Comparison of ENCODE assay signal across 16 cellular contexts in genomic region chr9:103078581-103078980, GRCh38.
DNase-seq lines count a peak whose midpoint lies in the region; ATAC-seq and TF ChIP-seq lines count a peak whose summit lies in the region.
"Had no signal": no experiment of that assay in that cellular context is flagged by ENCODE, and none has a peak within 500 bp of the region (broad histone marks: within the 10 kb centered on the region; RNA-seq: fewer than 3 reads in every experiment).

No MANE protein-coding gene starts in this region.

- no peak for ATAC-seq in right cardiac atrium
- ATAC-seq: CD8-positive, alpha-beta T cell; GM23338 had no signal

- intact Hi-C loops in OCI-LY7 (cut with micrococcal nuclease; ENCODE audit: unreplicated experiment) (no loop called here), right cardiac atrium (cut with DNase I) (no loop called here)

- 60% methylated on average over 1 of the region's 1 CpG; no CpG with 5 or more reads in 1 of the 2 experiments for WGBS in endodermal cell (ENCODE audit: insufficient coverage in 1 of 2, insufficient read length in 1 of 2), 2 experiments
- WGBS in right cardiac atrium, result 38% methylated on average over 1 of the region's 1 CpG

- no peak overlapping the region for H3K4me3 Mint-ChIP-seq in endodermal cell
- H3K4me3 Mint-ChIP-seq: B cell; CD14-positive monocyte; CD8-positive, alpha-beta T cell; GM23338 had no signal

- no peaks in the 10 kb centered on the region for H3K79me2 ChIP-seq in OCI-LY7 (ENCODE audit: insufficient read depth, low read depth, low read length)

- no peaks in the 10 kb centered on the region for H3K4me1 Mint-ChIP-seq in endodermal cell
- H3K4me1 Mint-ChIP-seq: B cell, CD14-positive monocyte, GM23338 had no signal

- no peaks in the 10 kb centered on the region for H3K9me3 ChIP-seq in OCI-LY7 (ENCODE audit: low read length)
- peaks cover 18% of the 10 kb centered on the region for H3K9me3 ChIP-seq in endodermal cell (ENCODE audit: control insufficient read depth, low read length)
- no peaks in the 10 kb centered on the region for H3K9me3 ChIP-seq in right cardiac atrium (ENCODE audit: control insufficient read depth, low read length)
- H3K9me3 ChIP-seq: Caco-2 had no signal

- no peaks in the 10 kb centered on the region for H3K36me3 Mint-ChIP-seq in endodermal cell (ENCODE audit: low read depth)
- H3K36me3 Mint-ChIP-seq: CD14-positive monocyte; CD8-positive, alpha-beta T cell had no signal

- H3K4me3 ChIP-seq in OCI-LY7 (ENCODE audit: low read depth, low read length, poor library complexity, severe bottlenecking), result no peak overlapping the region
- H3K4me3 ChIP-seq in endodermal cell (ENCODE audit: low read length), result no peak overlapping the region
- no peak overlapping the region for H3K4me3 ChIP-seq in right cardiac atrium (ENCODE audit: low read length)
- H3K4me3 ChIP-seq: GM23338 had no signal

- no TSS peak for BruUV-seq in OCI-LY7 (replicated peaks; lab: Mats Ljungman, UMichigan)

- H3K9me2 ChIP-seq in OCI-LY7 (ENCODE audit: insufficient read depth, low read length), result no peaks in the 10 kb centered on the region

- POLR2A ChIA-PET in OCI-LY7 (lab: Charles Lee), result no interaction called here

- TF ChIP-seq CTCF in 22Rv1 (IDR thresholded peaks at IDR 0.05), result 0 out of 2 replicates have a peak, but pooled peaks have one; percentile 11
- TF ChIP-seq CTCF in OCI-LY7 (conservative IDR thresholded peaks at IDR 0.05; ENCODE audit: low read length), result peak; percentile 33; the same call in 1 of the 2 replicates
- peak; percentile 21 for TF ChIP-seq CTCF in endodermal cell (conservative IDR thresholded peaks at IDR 0.05)

- CTCF ChIA-PET in OCI-LY7 (lab: Charles Lee; ENCODE audit: unreplicated experiment), result no interaction called here

- H3K27me3 ChIP-seq in endodermal cell (ENCODE audit: control insufficient read depth, insufficient read depth, low read length, poor library complexity, severe bottlenecking) (no peaks in the 10 kb centered on the region), right cardiac atrium (ENCODE audit: control insufficient read depth, insufficient read depth) (no peaks in the 10 kb centered on the region)

- peaks cover 9% of the 10 kb centered on the region for H3K9me3 Mint-ChIP-seq in endodermal cell

- no peak overlapping the region for H2AFZ ChIP-seq in OCI-LY7 (ENCODE audit: low read length)
- H2AFZ ChIP-seq: GM23338 had no signal

- H3K4me1 ChIP-seq in OCI-LY7 (ENCODE audit: insufficient read depth, low read length, poor library complexity, severe bottlenecking) (no peaks in the 10 kb centered on the region), endodermal cell (ENCODE audit: control insufficient read depth, insufficient read depth, low read length) (no peaks in the 10 kb centered on the region), right cardiac atrium (ENCODE audit: control insufficient read depth, insufficient read depth, low read length) (no peaks in the 10 kb centered on the region)
- H3K4me1 ChIP-seq: Caco-2 had no signal

- no peak overlapping the region for H3K27ac Mint-ChIP-seq in endodermal cell
- H3K27ac Mint-ChIP-seq: B cell; CD14-positive monocyte; CD8-positive, alpha-beta T cell; GM23338 had no signal

- DNase-seq in HPDE6-E6E7 (ENCODE audit: extremely low spot score) (peak; percentile 1), OCI-LY7 (ENCODE audit: low spot score) (no peak), endodermal cell (no peak), COLO829 (ENCODE audit: low spot score) (no peak), right cardiac atrium (no peak)
- no peak for DNase-seq in activated naive CD4-positive, alpha-beta T cell treated with anti-CD3 and anti-CD28 coated beads, Interleukin-2, amount 50 U/mL, for 16 hours
- DNase-seq: Caco-2; CD8-positive, alpha-beta T cell; DND-41; GDM1; H7; IMR-90 had no signal

- H4K20me1 ChIP-seq in OCI-LY7 (ENCODE audit: insufficient read depth, low read length), result no peaks in the 10 kb centered on the region

- H3K27ac ChIP-seq in 22Rv1 (no peak overlapping the region), OCI-LY7 (ENCODE audit: low read depth, low read length, poor library complexity, severe bottlenecking) (no peak overlapping the region), endodermal cell (ENCODE audit: low read depth, low read length) (no peak overlapping the region), right cardiac atrium (ENCODE audit: low read length) (no peak overlapping the region)

- no peaks in the 10 kb centered on the region for H3K27me3 Mint-ChIP-seq in endodermal cell (ENCODE audit: insufficient read depth)
- H3K27me3 Mint-ChIP-seq: B cell had no signal

- no peak overlapping the region for H3K9ac ChIP-seq in endodermal cell (ENCODE audit: extremely low read depth, low read length, poor library complexity, severe bottlenecking)

- H3K36me3 ChIP-seq in OCI-LY7 (ENCODE audit: insufficient read depth, low read length) (no peaks in the 10 kb centered on the region), endodermal cell (ENCODE audit: control insufficient read depth, insufficient read depth, low read length) (no peaks in the 10 kb centered on the region)

- H3K4me2 ChIP-seq in OCI-LY7 (ENCODE audit: low read length), result no peak overlapping the region
- H3K4me2 ChIP-seq: GM23338 had no signal
